ENCODE assay signal across 8 cellular contexts in genomic region chr1:232629250-232630046, GRCh38. TPM values are rescaled to one million over a fixed set of nuclear protein-coding genes. Genes with fewer than 3 reads are reported as not detected.
DNase-seq lines count a peak whose midpoint lies in the region; ATAC-seq, FAIRE-seq and TF ChIP-seq lines count a peak whose summit lies in the region.

No MANE protein-coding gene starts in this region.

- H3K27ac ChIP-seq in endodermal cell (ENCODE audit: low read depth, low read length) (peak overlapping the region; percentile 33), mucosa of rectum (ENCODE audit: low read depth in 2 of 2, low read length in 2 of 2) (peak overlapping the region; percentile 56 to 71), thyroid gland (peak overlapping the region in 2 of 3 donors; percentile 41 to 59)

- no peaks in the 10 kb centered on the region for H3K27me3 Mint-ChIP-seq in Caco-2 (ENCODE audit: insufficient read depth, unreplicated experiment)
- peaks cover 49% of the 10 kb centered on the region for H3K27me3 Mint-ChIP-seq in WTC11 (ENCODE audit: low read depth)
- H3K27me3 Mint-ChIP-seq in endodermal cell (ENCODE audit: insufficient read depth), result peaks cover 27% of the 10 kb centered on the region

- peak overlapping the region; percentile 77 for H3K4me3 ChIP-seq in Caco-2 (ENCODE audit: low read depth, low read length)
- H3K4me3 ChIP-seq in endodermal cell (ENCODE audit: low read length), result peak overlapping the region; percentile 96
- H3K4me3 ChIP-seq in mucosa of rectum (ENCODE audit: low read length in 2 of 2), result peak overlapping the region; percentile 80
- H3K4me3 ChIP-seq in thyroid gland (replicated peaks in 1 of 3), result peak overlapping the region; percentile 5 to 62 (median 32)

- H3K36me3 Mint-ChIP-seq in Caco-2 (ENCODE audit: insufficient read depth, unreplicated experiment) (no peaks in the 10 kb centered on the region), WTC11 (no peaks in the 10 kb centered on the region), endodermal cell (ENCODE audit: low read depth) (no peaks in the 10 kb centered on the region)

- H3K9me3 Mint-ChIP-seq in Caco-2 (ENCODE audit: unreplicated experiment) (no peaks in the 10 kb centered on the region), WTC11 (no peaks in the 10 kb centered on the region), endodermal cell (no peaks in the 10 kb centered on the region)

- H3K27ac Mint-ChIP-seq in Caco-2 (ENCODE audit: unreplicated experiment), result peak overlapping the region; percentile 38
- H3K27ac Mint-ChIP-seq in WTC11, result no peak overlapping the region
- peak overlapping the region; percentile 89 for H3K27ac Mint-ChIP-seq in endodermal cell

- FAIRE-seq in D721Med (lab: Jason Lieb, UNC), result no peak

- CTCF ChIA-PET in Caco-2 (lab: Charles Lee) (interaction anchor here (0.6 to 1.5 kb wide), 6 partner anchors 72 to 612 kb away, joined by 3 to 5 read pairs (median 4); no protein-coding TSS in a partner anchor), WTC11 (lab: Charles Lee) (interaction anchor here (0.9 to 1.6 kb wide), 6 partner anchors 9 to 323 kb away, joined by 3 to 9 read pairs (median 4); no protein-coding TSS in a partner anchor)

- no peak for TF ChIP-seq POLR2A in thyroid gland (IDR thresholded peaks at IDR 0.05)

- ATAC-seq in GM19468 (IDR thresholded peaks at IDR 0.05; ENCODE audit: extremely low read depth, unreplicated experiment) (peak; percentile 18), HG03558 (IDR thresholded peaks at IDR 0.05; ENCODE audit: extremely low read depth, unreplicated experiment) (peak; percentile 18), WTC11 (peak; percentile 26)

- H3K4me1 Mint-ChIP-seq in Caco-2 (ENCODE audit: low read depth, unreplicated experiment) (peaks cover 12% of the 10 kb centered on the region), WTC11 (peaks cover 52% of the 10 kb centered on the region), endodermal cell (peaks cover 51% of the 10 kb centered on the region)

- no peaks in the 10 kb centered on the region for H3K36me3 ChIP-seq in Caco-2 (ENCODE audit: control insufficient read depth, insufficient read depth, low read length)
- H3K36me3 ChIP-seq in endodermal cell (ENCODE audit: control insufficient read depth, insufficient read depth, low read length), result peaks cover 4% of the 10 kb centered on the region
- H3K36me3 ChIP-seq in mucosa of rectum (ENCODE audit: control insufficient read depth in 2 of 2, insufficient read depth in 2 of 2, low read length in 2 of 2), result no peaks in the 10 kb centered on the region
- no peaks in the 10 kb centered on the region for H3K36me3 ChIP-seq in thyroid gland

- intact Hi-C loops in Caco-2 (cut with micrococcal nuclease; ENCODE audit: unreplicated experiment), result loop anchor here (1.0 to 10.0 kb wide), 6 partner anchors 96 to 763 kb away; no protein-coding TSS in a partner anchor
- intact Hi-C loops in thyroid gland (cut with DNase I), result loop anchor here (10.0 kb wide), 1 partner anchor 765 kb away; no protein-coding TSS in a partner anchor

- WGBS in endodermal cell (ENCODE audit: insufficient coverage in 1 of 2, insufficient read length in 1 of 2), 2 experiments, result 0% methylated on average over 21 to 96 of the region's 96 CpGs
- 0 to 2% methylated on average over 11 to 21 of the region's 96 CpGs for WGBS in thyroid gland, 2 donors

- DNase-seq in Caco-2, result peak; percentile 27 to 40
- peak; percentile 60 for DNase-seq in WTC11 (ENCODE audit: low spot score)
- peak; percentile 81 for DNase-seq in endodermal cell
- DNase-seq in thyroid gland, result peak; percentile 45 to 46
- DNase-seq in D721Med (ENCODE audit: insufficient read length, low spot score), result no peak

- TF ChIP-seq CTCF in Caco-2 (IDR thresholded peaks at IDR 0.05; ENCODE audit: insufficient read depth in 1 of 2, low read depth in 1 of 2, low read length in 1 of 2, severe bottlenecking in 1 of 2, unreplicated experiment in 1 of 2) (no peak), WTC11 (IDR thresholded peaks at IDR 0.05) (no peak), endodermal cell (conservative IDR thresholded peaks at IDR 0.05) (no peak), thyroid gland (IDR thresholded peaks at IDR 0.05) (peak in 1 of 6 experiments; percentile 3), D721Med (IDR thresholded peaks at IDR 0.05; ENCODE audit: insufficient read depth, missing control alignments) (no peak)

- H3K27me3 ChIP-seq in Caco-2 (replicated peaks; ENCODE audit: control insufficient read depth, insufficient read depth, low read length), result no peaks in the 10 kb centered on the region
- peaks cover 20% of the 10 kb centered on the region for H3K27me3 ChIP-seq in endodermal cell (ENCODE audit: control insufficient read depth, insufficient read depth, low read length, poor library complexity, severe bottlenecking)
- H3K27me3 ChIP-seq in mucosa of rectum (ENCODE audit: control insufficient read depth in 2 of 2, insufficient read depth in 2 of 2, low read length in 2 of 2), result no peaks in the 10 kb centered on the region
- H3K27me3 ChIP-seq in thyroid gland, result no peaks in the 10 kb centered on the region

- POLR2A ChIA-PET in Caco-2 (lab: Charles Lee) (no interaction called here), WTC11 (lab: Charles Lee) (interaction anchor here (0.6 to 1.1 kb wide), 3 partner anchors 13 to 202 kb away, joined by 3 to 6 read pairs (median 3); no protein-coding TSS in a partner anchor)

- H3K4me1 ChIP-seq in Caco-2 (peaks cover 20% of the 10 kb centered on the region), endodermal cell (ENCODE audit: control insufficient read depth, insufficient read depth, low read length) (peaks cover 4% of the 10 kb centered on the region), mucosa of rectum (ENCODE audit: control insufficient read depth in 2 of 2, insufficient read depth in 2 of 2, low read length in 2 of 2) (peaks cover 13 to 48% of the 10 kb centered on the region in 2 donors), thyroid gland (peaks cover 21 to 24% of the 10 kb centered on the region in 2 donors)

- H3K9ac ChIP-seq in endodermal cell (ENCODE audit: extremely low read depth, low read length, poor library complexity, severe bottlenecking) (peak overlapping the region; percentile 70), mucosa of rectum (ENCODE audit: low read depth in 1 of 2, low read length in 2 of 2) (peak overlapping the region; percentile 76 to 84)

- H3K9me3 ChIP-seq in Caco-2, result no peaks in the 10 kb centered on the region
- H3K9me3 ChIP-seq in endodermal cell (ENCODE audit: control insufficient read depth, low read length), result peaks cover 3% of the 10 kb centered on the region
- no peaks in the 10 kb centered on the region for H3K9me3 ChIP-seq in mucosa of rectum (ENCODE audit: control insufficient read depth in 2 of 2, low read length in 2 of 2)
- H3K9me3 ChIP-seq in thyroid gland, result no peaks in the 10 kb centered on the region

- peak overlapping the region; percentile 91 for H3K4me3 Mint-ChIP-seq in Caco-2 (ENCODE audit: unreplicated experiment)
- peak overlapping the region; percentile 92 for H3K4me3 Mint-ChIP-seq in WTC11
- H3K4me3 Mint-ChIP-seq in endodermal cell, result peak overlapping the region; percentile 88

- BruUV-seq in Caco-2 (replicated peaks; lab: Mats Ljungman, UMichigan), result no TSS peak

TF ChIP-seq in WTC11, 78 proteins besides CTCF, POLR2A, EP300 and RAD21 (continues in another document):
- TF ChIP-seq TEAD4 (CRISPR knock-in tag; IDR thresholded peaks at IDR 0.05) (no peak), PRDM15 (CRISPR knock-in tag; IDR thresholded peaks at IDR 0.05) (no peak), ZMAT4 (CRISPR knock-in tag; IDR thresholded peaks at IDR 0.05) (no peak), FOXP1 (CRISPR knock-in tag; IDR thresholded peaks at IDR 0.05; ENCODE audit: borderline replicate concordance) (0 out of 2 replicates have a peak, but pooled peaks have one; percentile 21), USF2 (CRISPR knock-in tag; IDR thresholded peaks at IDR 0.05) (no peak)

RNA-seq across cellular contexts. Expression of gene SIPA1L2, which starts 0.5 kb away (rescaled TPM):
- total RNA-seq in Caco-2 (2022) (13.2 and 18.6 TPM in 2 replicates), WTC11 (2021) (10.9 to 14.3 TPM (median 11.6 TPM) in 3 replicates), endodermal cell (10 to 100 TPM; 34.7 to 41.5 TPM), thyroid gland (10 to 100 TPM; 15.6 to 44.9 (median 31.3) TPM)
- 40.1 TPM for polyA plus RNA-seq in endodermal cell (2013, experiment 1 of 2)
- 41.6 TPM for polyA plus RNA-seq in endodermal cell (2013, experiment 2 of 2)

Comparison
In these comparisons a context has a peak if more than half of its experiments do, and no peak if none do; other contexts are left out.
1. H3K4me3 ChIP-seq: peak in every context shown above with its lines; median percentile 96 in endodermal cell; 80 in mucosa of rectum; 77 in Caco-2; 32 in thyroid gland.